22 cellular contexts compared by ENCODE assay signal in the genomic region with DNA sequence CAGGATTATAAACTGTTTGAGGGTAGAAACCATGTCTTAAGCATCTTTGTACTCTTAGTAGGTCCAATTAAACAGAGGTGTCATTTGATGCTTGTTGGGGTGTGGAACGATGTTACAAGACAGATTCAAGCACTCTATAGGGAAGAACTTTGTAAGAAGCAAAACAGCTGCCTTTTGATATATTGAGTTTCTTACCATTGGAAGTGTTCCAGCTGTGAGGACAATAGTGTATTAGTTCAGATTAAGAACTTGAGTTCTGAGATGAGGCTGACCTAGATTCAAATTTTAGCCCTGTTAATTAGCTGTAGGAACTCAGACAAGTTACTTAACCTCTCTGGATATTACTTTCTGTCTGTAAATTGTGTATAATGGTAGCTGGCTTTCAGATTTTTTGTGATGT.
"Had no signal": no experiment of that assay in that cellular context is flagged by ENCODE, and none has a peak within 500 bp of the region (broad histone marks: within the 10 kb centered on the region; RNA-seq: fewer than 3 reads in every experiment).

No MANE protein-coding gene starts in this region.

- H3K9me3 Mint-ChIP-seq: dendritic cell treated with granulocyte-macrophage colony-stimulating factor and Interleukin-4, amounts not matched to agents 40 ng/mL and 50 ng/mL, for 4 days; nephron progenitor cell had no signal

- H3K4me3 ChIP-seq: heart left ventricle, lung, psoas muscle, skin epidermis, testis, tibial nerve had no signal

- H3K36me3 Mint-ChIP-seq: naive thymus-derived CD4-positive, alpha-beta T cell; stimulated activated naive B cell treated with anti-CD40 and anti-IgM and Interleukin-4, amounts not matched to agents 10 μg/mL and 1 μg/mL and 100 μg/mL, for 72 hours had no signal

- H3K27ac ChIP-seq: heart left ventricle, neutrophil, psoas muscle, skin epidermis, testis, tibial nerve had no signal

- H3K4me1 Mint-ChIP-seq: naive thymus-derived CD4-positive, alpha-beta T cell; nephron progenitor cell; stimulated activated naive B cell treated with anti-CD40 and anti-IgM and Interleukin-4, amounts not matched to agents 10 μg/mL and 1 μg/mL and 100 μg/mL, for 72 hours; stimulated activated naive CD8-positive, alpha-beta T cell treated with anti-CD3 and anti-CD28 coated beads, Interleukin-15, amount 100 ng/mL, for 72 hours had no signal

- H3K27ac Mint-ChIP-seq: dendritic cell treated with granulocyte-macrophage colony-stimulating factor and Interleukin-4, amounts not matched to agents 40 ng/mL and 50 ng/mL, for 4 days; naive thymus-derived CD4-positive, alpha-beta T cell; nephron progenitor cell; stimulated activated naive B cell treated with anti-CD40 and anti-IgM and Interleukin-4, amounts not matched to agents 10 μg/mL and 1 μg/mL and 100 μg/mL, for 72 hours; stimulated activated naive CD8-positive, alpha-beta T cell treated with anti-CD3 and anti-CD28 coated beads, Interleukin-15, amount 100 ng/mL, for 72 hours had no signal

- H3K27me3 ChIP-seq: heart left ventricle, neutrophil, testis, tibial nerve had no signal

- H3K27me3 Mint-ChIP-seq: dendritic cell treated with granulocyte-macrophage colony-stimulating factor and Interleukin-4, amounts not matched to agents 40 ng/mL and 50 ng/mL, for 4 days; stimulated activated naive CD8-positive, alpha-beta T cell treated with anti-CD3 and anti-CD28 coated beads, Interleukin-15, amount 100 ng/mL, for 72 hours had no signal

- H3K36me3 ChIP-seq: heart left ventricle, neutrophil, tibial nerve had no signal

- DNase-seq: erythroblast; heart left ventricle; hippocampal formation; left colon; left ventricle myocardium superior; mesenchymal stem cell; naive thymus-derived CD4-positive, alpha-beta T cell; nephron progenitor cell; psoas muscle; stimulated activated CD4-positive, alpha-beta T cell treated with anti-CD3 and anti-CD28 coated beads, Interleukin-2, amount 100 ng/mL, for 24 hours; stimulated activated CD4-positive, alpha-beta T cell treated with anti-CD3 and anti-CD28 coated beads, Interleukin-4, amount 100 ng/mL, for 4 hours; stimulated activated naive B cell treated with anti-CD40 and anti-IgM and Interleukin-4, amounts not matched to agents 10 μg/mL and 1 μg/mL and 100 μg/mL, for 72 hours; stimulated activated naive CD8-positive, alpha-beta T cell treated with anti-CD3 and anti-CD28 coated beads, Interleukin-15, amount 100 ng/mL, for 72 hours; testis had no signal

- H3K4me3 Mint-ChIP-seq: dendritic cell treated with granulocyte-macrophage colony-stimulating factor and Interleukin-4, amounts not matched to agents 40 ng/mL and 50 ng/mL, for 4 days; naive thymus-derived CD4-positive, alpha-beta T cell; nephron progenitor cell; stimulated activated naive B cell treated with anti-CD40 and anti-IgM and Interleukin-4, amounts not matched to agents 10 μg/mL and 1 μg/mL and 100 μg/mL, for 72 hours; stimulated activated naive CD8-positive, alpha-beta T cell treated with anti-CD3 and anti-CD28 coated beads, Interleukin-15, amount 100 ng/mL, for 72 hours had no signal

- H3K4me1 ChIP-seq: heart left ventricle, psoas muscle, testis, tibial nerve had no signal

- H3K9me3 ChIP-seq: heart left ventricle, neutrophil, psoas muscle, testis, tibial nerve had no signal

- ATAC-seq: heart left ventricle; left colon; left ventricle myocardium superior; naive thymus-derived CD4-positive, alpha-beta T cell; psoas muscle; sciatic nerve; stimulated activated naive B cell treated with anti-CD40 and anti-IgM and Interleukin-4, amounts not matched to agents 10 μg/mL and 1 μg/mL and 100 μg/mL, for 72 hours; stimulated activated naive CD8-positive, alpha-beta T cell treated with anti-CD3 and anti-CD28 coated beads, Interleukin-15, amount 100 ng/mL, for 72 hours had no signal

- FAIRE-seq: colon, frontal cortex had no signal
